Comparison of ENCODE assay signal across 1 cellular context in the genomic region with DNA sequence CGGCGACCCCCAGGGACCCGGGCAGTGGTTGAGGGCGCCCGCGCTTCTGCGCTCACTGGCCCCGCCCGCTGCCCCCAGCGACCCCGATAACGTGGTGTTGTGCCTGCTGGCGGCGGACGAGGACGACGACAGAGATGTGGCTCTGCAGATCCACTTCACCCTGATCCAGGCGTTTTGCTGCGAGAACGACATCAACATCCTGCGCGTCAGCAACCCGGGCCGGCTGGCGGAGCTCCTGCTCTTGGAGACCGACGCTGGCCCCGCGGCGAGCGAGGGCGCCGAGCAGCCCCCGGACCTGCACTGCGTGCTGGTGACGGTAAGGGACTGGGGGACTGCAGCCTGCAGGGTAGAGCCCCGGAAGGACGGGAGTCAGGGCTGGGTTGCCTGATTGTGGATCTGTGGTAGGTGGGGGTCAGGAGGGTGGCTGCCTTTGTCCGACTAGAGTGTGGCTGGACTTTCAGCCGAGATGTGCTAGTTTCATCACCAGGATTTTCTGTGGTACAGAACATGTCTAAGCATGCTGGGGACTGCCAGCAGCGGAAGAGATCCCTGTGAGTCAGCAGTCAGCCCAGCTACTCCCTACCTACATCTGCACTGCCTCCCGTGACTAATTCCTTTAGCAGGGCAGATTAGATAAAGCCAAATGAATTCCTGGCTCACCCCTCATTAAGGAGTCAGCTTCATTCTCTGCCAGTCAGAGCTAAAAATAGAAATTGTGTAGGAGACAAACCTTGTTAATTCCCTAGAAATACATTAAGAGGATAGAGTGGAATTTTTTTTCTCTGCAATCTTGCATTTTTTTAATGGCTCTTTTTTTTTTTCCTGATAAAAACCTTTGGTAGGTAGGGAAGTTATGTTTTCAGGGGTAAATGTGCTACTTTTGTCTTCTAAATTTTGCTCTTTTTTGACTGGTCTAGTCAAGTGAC.
A peak's percentile ranks its signal among the peaks of the same experiment; 100 is the strongest.
TF ChIP-seq lines count a peak whose summit lies in the region.

No MANE protein-coding gene starts in this region.

TF ChIP-seq in HEK293, 187 proteins besides CTCF, POLR2A, EP300 and RAD21 (continued from another document and continues in another):
- TF ChIP-seq, protein P1, sequence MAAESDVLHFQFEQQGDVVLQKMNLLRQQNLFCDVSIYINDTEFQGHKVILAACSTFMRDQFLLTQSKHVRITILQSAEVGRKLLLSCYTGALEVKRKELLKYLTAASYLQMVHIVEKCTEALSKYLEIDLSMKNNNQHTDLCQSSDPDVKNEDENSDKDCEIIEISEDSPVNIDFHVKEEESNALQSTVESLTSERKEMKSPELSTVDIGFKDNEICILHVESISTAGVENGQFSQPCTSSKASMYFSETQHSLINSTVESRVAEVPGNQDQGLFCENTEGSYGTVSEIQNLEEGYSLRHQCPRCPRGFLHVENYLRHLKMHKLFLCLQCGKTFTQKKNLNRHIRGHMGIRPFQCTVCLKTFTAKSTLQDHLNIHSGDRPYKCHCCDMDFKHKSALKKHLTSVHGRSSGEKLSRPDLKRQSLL (tag by site-specific recombination; IDR thresholded peaks at IDR 0.05), result no peak
- TF ChIP-seq ZNF624 (tag by site-specific recombination; IDR thresholded peaks at IDR 0.05) (no peak), ZEB2 (tag by site-specific recombination; IDR thresholded peaks at IDR 0.05) (peak; percentile 99), ZNF140 (tag by site-specific recombination; IDR thresholded peaks at IDR 0.05) (no peak), ZNF37A (tag by site-specific recombination; IDR thresholded peaks at IDR 0.05) (no peak), SETDB1 (IDR thresholded peaks at IDR 0.05; ENCODE audit: insufficient read length, low read length) (no peak), ZNF184 (tag by site-specific recombination; IDR thresholded peaks at IDR 0.05) (peak; percentile 36), REPIN1 (tag by site-specific recombination; IDR thresholded peaks at IDR 0.05; ENCODE audit: low read depth) (no peak), ZNF610 (tag by site-specific recombination; IDR thresholded peaks at IDR 0.05; ENCODE audit: borderline replicate concordance) (peak; percentile 53; the same call in 1 of the 2 replicates), ZNF23 (tag by site-specific recombination; IDR thresholded peaks at IDR 0.05; ENCODE audit: borderline replicate concordance) (no peak), HOXD13 (CRISPR knock-in tag; IDR thresholded peaks at IDR 0.05; ENCODE audit: borderline replicate concordance) (peak; percentile 11; the same call in 1 of the 2 replicates), ZNF560 (tag by site-specific recombination; IDR thresholded peaks at IDR 0.05; ENCODE audit: borderline replicate concordance) (no peak), KLF1 (tag by site-specific recombination; IDR thresholded peaks at IDR 0.05) (peak; percentile 84), HOXA7 (CRISPR knock-in tag; IDR thresholded peaks at IDR 0.05; ENCODE audit: borderline replicate concordance) (no peak), ZNF843 (tag by site-specific recombination; IDR thresholded peaks at IDR 0.05) (peak; percentile 96), ZNF473 (tag by site-specific recombination; IDR thresholded peaks at IDR 0.05) (no peak), ZNF654 (tag by site-specific recombination; IDR thresholded peaks at IDR 0.05; ENCODE audit: low read depth) (peak; percentile 11; the same call in 1 of the 2 replicates), ZNF501 (tag by site-specific recombination; IDR thresholded peaks at IDR 0.05) (peak; percentile 96), SCRT1 (tag by site-specific recombination; IDR thresholded peaks at IDR 0.05; ENCODE audit: borderline replicate concordance) (no peak), ZNF768 (tag by site-specific recombination; IDR thresholded peaks at IDR 0.05) (no peak)
- TF ChIP-seq, protein P2, sequence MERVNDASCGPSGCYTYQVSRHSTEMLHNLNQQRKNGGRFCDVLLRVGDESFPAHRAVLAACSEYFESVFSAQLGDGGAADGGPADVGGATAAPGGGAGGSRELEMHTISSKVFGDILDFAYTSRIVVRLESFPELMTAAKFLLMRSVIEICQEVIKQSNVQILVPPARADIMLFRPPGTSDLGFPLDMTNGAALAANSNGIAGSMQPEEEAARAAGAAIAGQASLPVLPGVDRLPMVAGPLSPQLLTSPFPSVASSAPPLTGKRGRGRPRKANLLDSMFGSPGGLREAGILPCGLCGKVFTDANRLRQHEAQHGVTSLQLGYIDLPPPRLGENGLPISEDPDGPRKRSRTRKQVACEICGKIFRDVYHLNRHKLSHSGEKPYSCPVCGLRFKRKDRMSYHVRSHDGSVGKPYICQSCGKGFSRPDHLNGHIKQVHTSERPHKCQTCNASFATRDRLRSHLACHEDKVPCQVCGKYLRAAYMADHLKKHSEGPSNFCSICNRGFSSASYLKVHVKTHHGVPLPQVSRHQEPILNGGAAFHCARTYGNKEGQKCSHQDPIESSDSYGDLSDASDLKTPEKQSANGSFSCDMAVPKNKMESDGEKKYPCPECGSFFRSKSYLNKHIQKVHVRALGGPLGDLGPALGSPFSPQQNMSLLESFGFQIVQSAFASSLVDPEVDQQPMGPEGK (tag by site-specific recombination; IDR thresholded peaks at IDR 0.05), result peak; percentile 68
- TF ChIP-seq, protein P3, sequence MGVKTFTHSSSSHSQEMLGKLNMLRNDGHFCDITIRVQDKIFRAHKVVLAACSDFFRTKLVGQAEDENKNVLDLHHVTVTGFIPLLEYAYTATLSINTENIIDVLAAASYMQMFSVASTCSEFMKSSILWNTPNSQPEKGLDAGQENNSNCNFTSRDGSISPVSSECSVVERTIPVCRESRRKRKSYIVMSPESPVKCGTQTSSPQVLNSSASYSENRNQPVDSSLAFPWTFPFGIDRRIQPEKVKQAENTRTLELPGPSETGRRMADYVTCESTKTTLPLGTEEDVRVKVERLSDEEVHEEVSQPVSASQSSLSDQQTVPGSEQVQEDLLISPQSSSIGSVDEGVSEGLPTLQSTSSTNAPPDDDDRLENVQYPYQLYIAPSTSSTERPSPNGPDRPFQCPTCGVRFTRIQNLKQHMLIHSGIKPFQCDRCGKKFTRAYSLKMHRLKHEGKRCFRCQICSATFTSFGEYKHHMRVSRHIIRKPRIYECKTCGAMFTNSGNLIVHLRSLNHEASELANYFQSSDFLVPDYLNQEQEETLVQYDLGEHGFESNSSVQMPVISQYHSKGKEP (tag by site-specific recombination; IDR thresholded peaks at IDR 0.05), result peak; percentile 94
- TF ChIP-seq, protein P4, sequence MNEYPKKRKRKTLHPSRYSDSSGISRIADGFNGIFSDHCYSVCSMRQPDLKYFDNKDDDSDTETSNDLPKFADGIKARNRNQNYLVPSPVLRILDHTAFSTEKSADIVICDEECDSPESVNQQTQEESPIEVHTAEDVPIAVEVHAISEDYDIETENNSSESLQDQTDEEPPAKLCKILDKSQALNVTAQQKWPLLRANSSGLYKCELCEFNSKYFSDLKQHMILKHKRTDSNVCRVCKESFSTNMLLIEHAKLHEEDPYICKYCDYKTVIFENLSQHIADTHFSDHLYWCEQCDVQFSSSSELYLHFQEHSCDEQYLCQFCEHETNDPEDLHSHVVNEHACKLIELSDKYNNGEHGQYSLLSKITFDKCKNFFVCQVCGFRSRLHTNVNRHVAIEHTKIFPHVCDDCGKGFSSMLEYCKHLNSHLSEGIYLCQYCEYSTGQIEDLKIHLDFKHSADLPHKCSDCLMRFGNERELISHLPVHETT (tag by site-specific recombination; IDR thresholded peaks at IDR 0.05), result peak; percentile 94
- TF ChIP-seq, protein P5, sequence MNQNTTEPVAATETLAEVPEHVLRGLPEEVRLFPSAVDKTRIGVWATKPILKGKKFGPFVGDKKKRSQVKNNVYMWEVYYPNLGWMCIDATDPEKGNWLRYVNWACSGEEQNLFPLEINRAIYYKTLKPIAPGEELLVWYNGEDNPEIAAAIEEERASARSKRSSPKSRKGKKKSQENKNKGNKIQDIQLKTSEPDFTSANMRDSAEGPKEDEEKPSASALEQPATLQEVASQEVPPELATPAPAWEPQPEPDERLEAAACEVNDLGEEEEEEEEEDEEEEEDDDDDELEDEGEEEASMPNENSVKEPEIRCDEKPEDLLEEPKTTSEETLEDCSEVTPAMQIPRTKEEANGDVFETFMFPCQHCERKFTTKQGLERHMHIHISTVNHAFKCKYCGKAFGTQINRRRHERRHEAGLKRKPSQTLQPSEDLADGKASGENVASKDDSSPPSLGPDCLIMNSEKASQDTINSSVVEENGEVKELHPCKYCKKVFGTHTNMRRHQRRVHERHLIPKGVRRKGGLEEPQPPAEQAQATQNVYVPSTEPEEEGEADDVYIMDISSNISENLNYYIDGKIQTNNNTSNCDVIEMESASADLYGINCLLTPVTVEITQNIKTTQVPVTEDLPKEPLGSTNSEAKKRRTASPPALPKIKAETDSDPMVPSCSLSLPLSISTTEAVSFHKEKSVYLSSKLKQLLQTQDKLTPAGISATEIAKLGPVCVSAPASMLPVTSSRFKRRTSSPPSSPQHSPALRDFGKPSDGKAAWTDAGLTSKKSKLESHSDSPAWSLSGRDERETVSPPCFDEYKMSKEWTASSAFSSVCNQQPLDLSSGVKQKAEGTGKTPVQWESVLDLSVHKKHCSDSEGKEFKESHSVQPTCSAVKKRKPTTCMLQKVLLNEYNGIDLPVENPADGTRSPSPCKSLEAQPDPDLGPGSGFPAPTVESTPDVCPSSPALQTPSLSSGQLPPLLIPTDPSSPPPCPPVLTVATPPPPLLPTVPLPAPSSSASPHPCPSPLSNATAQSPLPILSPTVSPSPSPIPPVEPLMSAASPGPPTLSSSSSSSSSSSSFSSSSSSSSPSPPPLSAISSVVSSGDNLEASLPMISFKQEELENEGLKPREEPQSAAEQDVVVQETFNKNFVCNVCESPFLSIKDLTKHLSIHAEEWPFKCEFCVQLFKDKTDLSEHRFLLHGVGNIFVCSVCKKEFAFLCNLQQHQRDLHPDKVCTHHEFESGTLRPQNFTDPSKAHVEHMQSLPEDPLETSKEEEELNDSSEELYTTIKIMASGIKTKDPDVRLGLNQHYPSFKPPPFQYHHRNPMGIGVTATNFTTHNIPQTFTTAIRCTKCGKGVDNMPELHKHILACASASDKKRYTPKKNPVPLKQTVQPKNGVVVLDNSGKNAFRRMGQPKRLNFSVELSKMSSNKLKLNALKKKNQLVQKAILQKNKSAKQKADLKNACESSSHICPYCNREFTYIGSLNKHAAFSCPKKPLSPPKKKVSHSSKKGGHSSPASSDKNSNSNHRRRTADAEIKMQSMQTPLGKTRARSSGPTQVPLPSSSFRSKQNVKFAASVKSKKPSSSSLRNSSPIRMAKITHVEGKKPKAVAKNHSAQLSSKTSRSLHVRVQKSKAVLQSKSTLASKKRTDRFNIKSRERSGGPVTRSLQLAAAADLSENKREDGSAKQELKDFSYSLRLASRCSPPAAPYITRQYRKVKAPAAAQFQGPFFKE (tag by site-specific recombination; IDR thresholded peaks at IDR 0.05; ENCODE audit: borderline replicate concordance), result no peak
- TF ChIP-seq, protein P6, sequence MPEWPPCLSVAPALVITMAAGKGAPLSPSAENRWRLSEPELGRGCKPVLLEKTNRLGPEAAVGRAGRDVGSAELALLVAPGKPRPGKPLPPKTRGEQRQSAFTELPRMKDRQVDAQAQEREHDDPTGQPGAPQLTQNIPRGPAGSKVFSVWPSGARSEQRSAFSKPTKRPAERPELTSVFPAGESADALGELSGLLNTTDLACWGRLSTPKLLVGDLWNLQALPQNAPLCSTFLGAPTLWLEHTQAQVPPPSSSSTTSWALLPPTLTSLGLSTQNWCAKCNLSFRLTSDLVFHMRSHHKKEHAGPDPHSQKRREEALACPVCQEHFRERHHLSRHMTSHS (tag by site-specific recombination; IDR thresholded peaks at IDR 0.05), result no peak
- TF ChIP-seq, protein P7, sequence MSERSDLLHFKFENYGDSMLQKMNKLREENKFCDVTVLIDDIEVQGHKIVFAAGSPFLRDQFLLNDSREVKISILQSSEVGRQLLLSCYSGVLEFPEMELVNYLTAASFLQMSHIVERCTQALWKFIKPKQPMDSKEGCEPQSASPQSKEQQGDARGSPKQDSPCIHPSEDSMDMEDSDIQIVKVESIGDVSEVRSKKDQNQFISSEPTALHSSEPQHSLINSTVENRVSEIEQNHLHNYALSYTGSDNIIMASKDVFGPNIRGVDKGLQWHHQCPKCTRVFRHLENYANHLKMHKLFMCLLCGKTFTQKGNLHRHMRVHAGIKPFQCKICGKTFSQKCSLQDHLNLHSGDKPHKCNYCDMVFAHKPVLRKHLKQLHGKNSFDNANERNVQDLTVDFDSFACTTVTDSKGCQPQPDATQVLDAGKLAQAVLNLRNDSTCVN (tag by site-specific recombination; optimal IDR thresholded peaks at IDR 0.05), result peak; percentile 70
- TF ChIP-seq, protein P8, sequence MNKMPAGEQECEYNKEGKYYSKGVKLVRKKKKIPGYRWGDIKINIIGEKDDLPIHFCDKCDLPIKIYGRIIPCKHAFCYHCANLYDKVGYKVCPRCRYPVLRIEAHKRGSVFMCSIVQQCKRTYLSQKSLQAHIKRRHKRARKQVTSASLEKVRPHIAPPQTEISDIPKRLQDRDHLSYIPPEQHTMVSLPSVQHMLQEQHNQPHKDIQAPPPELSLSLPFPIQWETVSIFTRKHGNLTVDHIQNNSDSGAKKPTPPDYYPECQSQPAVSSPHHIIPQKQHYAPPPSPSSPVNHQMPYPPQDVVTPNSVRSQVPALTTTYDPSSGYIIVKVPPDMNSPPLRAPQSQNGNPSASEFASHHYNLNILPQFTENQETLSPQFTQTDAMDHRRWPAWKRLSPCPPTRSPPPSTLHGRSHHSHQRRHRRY (tag by site-specific recombination; IDR thresholded peaks at IDR 0.05), result no peak
- TF ChIP-seq, protein P9, sequence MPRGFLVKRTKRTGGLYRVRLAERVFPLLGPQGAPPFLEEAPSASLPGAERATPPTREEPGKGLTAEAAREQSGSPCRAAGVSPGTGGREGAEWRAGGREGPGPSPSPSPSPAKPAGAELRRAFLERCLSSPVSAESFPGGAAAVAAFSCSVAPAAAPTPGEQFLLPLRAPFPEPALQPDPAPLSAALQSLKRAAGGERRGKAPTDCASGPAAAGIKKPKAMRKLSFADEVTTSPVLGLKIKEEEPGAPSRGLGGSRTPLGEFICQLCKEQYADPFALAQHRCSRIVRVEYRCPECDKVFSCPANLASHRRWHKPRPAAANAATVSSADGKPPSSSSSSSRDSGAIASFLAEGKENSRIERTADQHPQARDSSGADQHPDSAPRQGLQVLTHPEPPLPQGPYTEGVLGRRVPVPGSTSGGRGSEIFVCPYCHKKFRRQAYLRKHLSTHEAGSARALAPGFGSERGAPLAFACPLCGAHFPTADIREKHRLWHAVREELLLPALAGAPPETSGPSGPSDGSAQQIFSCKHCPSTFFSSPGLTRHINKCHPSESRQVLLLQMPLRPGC (tag by site-specific recombination; IDR thresholded peaks at IDR 0.05), result peak; percentile 97
- TF ChIP-seq, protein P10, sequence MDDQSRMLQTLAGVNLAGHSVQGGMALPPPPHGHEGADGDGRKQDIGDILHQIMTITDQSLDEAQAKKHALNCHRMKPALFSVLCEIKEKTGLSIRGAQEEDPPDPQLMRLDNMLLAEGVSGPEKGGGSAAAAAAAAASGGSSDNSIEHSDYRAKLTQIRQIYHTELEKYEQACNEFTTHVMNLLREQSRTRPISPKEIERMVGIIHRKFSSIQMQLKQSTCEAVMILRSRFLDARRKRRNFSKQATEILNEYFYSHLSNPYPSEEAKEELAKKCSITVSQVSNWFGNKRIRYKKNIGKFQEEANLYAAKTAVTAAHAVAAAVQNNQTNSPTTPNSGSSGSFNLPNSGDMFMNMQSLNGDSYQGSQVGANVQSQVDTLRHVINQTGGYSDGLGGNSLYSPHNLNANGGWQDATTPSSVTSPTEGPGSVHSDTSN (CRISPR knock-in tag; IDR thresholded peaks at IDR 0.05), result peak; percentile 63; the same call in 1 of the 2 replicates
- TF ChIP-seq, protein P11, sequence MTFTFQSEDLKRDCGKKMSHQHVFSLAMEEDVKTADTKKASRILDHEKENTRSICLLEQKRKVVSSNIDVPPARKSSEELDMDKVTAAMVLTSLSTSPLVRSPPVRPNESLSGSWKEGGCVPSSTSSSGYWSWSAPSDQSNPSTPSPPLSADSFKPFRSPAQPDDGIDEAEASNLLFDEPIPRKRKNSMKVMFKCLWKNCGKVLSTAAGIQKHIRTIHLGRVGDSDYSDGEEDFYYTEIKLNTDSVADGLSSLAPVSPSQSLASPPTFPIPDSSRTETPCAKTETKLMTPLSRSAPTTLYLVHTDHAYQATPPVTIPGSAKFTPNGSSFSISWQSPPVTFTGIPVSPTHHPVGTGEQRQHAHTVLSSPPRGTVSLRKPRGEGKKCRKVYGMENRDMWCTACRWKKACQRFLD (tag by site-specific recombination; IDR thresholded peaks at IDR 0.05), result no peak
